Comparison of ENCODE assay signal across 10 cellular contexts in the genomic region with DNA sequence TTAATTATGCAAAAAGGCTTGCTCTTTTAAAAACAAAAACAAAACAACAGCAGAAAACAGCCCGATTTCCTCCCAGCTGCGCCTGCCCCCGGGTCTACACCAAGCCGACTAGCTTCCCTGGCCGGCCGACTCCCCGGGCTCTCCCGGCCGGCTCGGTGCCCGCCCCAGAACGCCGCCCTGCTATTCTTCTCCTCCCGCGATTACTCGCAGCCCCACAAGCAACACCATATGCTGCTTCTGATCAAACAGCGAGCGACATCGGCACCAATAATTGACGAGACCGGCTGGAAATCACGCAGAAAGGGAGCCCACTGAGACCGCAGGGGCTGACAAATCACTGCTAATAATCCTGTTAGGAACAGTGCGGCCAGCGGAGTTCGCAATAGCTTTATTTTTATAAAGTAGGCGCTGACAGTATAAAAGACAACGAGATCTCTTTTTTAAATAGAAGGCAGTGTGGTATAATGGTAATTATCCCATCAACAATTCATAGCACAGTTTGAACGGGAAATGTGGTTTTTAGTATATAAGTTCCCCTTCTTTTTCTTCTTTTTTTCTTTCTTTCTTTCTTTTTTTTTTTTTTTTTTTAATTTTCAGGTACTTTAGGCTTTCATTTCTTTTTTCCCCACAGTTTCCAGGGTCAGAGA. TPM values are rescaled to one million over a fixed set of nuclear protein-coding genes. Genes with fewer than 3 reads are reported as not detected.
DNase-seq lines count a peak whose midpoint lies in the region; ATAC-seq, FAIRE-seq and TF ChIP-seq lines count a peak whose summit lies in the region.
"Had no signal": no experiment of that assay in that cellular context is flagged by ENCODE, and none has a peak within 500 bp of the region (broad histone marks: within the 10 kb centered on the region; RNA-seq: fewer than 3 reads in every experiment).

No MANE protein-coding gene starts in this region.

- in situ Hi-C loops in KBM-7 (cut with MboI; ENCODE audit: low pct_unique_long_range_greater_than_20kb, low sequenced_read_pairs), result no loop called here

- H3K27ac Mint-ChIP-seq in activated naive CD4-positive, alpha-beta T cell treated with anti-CD3 and anti-CD28 coated beads, Interleukin-2, amount 10 ng/mL, durations not matched to agents 7 days and 5 days, result peak overlapping the region; percentile 38
- H3K27ac Mint-ChIP-seq in activated naive CD4-positive, alpha-beta T cell treated with anti-CD3 and anti-CD28 coated beads, Interleukin-2, amount 50 U/mL, for 72 hours, result peak overlapping the region in 1 of 2 donors; percentile 94
- H3K27ac Mint-ChIP-seq: activated CD8-positive, alpha-beta memory T cell treated with anti-CD3 and anti-CD28 coated beads, Interleukin-2, amount 10 ng/mL, durations not matched to agents 7 days and 5 days had no signal

- peaks cover 2% of the 10 kb centered on the region for H3K9me3 Mint-ChIP-seq in activated naive CD4-positive, alpha-beta T cell treated with anti-CD3 and anti-CD28 coated beads, Interleukin-2, amount 10 ng/mL, durations not matched to agents 7 days and 5 days
- peaks cover 4 to 9% of the 10 kb centered on the region in 2 donors for H3K9me3 Mint-ChIP-seq in activated naive CD4-positive, alpha-beta T cell treated with anti-CD3 and anti-CD28 coated beads, Interleukin-2, amount 50 U/mL, for 72 hours

- no peak for ATAC-seq in activated naive CD4-positive, alpha-beta T cell treated with anti-CD3 and anti-CD28 coated beads, Interleukin-2, amount 50 U/mL, for 72 hours
- ATAC-seq in GM18502 (IDR thresholded peaks at IDR 0.05; ENCODE audit: poor library complexity, unreplicated experiment) (no peak), HG02885 (IDR thresholded peaks at IDR 0.05; ENCODE audit: poor library complexity, unreplicated experiment) (no peak)
- ATAC-seq: activated CD8-positive, alpha-beta memory T cell treated with anti-CD3 and anti-CD28 coated beads, Interleukin-2, amount 10 ng/mL, durations not matched to agents 7 days and 5 days had no signal

- peaks cover 57% of the 10 kb centered on the region for H3K27me3 Mint-ChIP-seq in activated naive CD4-positive, alpha-beta T cell treated with anti-CD3 and anti-CD28 coated beads, Interleukin-2, amount 10 ng/mL, durations not matched to agents 7 days and 5 days

- no peak for FAIRE-seq in urothelium cell line (lab: Jason Lieb, UNC)

- CTCF ChIA-PET in activated naive CD4-positive, alpha-beta T cell treated with anti-CD3 and anti-CD28 coated beads, Interleukin-2, amount 10 ng/mL, durations not matched to agents 7 days and 5 days (lab: Charles Lee), result interaction anchor here (1.0 kb wide), 1 partner anchor 203 kb away, joined by 4 read pairs; no protein-coding TSS in a partner anchor

- H3K4me3 ChIP-seq in fibroblast of mammary gland (ENCODE audit: control insufficient read depth, low read depth, low read length), result peak overlapping the region; percentile 28

- peaks cover 16% of the 10 kb centered on the region for H3K4me1 Mint-ChIP-seq in activated naive CD4-positive, alpha-beta T cell treated with anti-CD3 and anti-CD28 coated beads, Interleukin-2, amount 10 ng/mL, durations not matched to agents 7 days and 5 days

- H3K36me3 Mint-ChIP-seq in activated naive CD4-positive, alpha-beta T cell treated with anti-CD3 and anti-CD28 coated beads, Interleukin-2, amount 10 ng/mL, durations not matched to agents 7 days and 5 days, result peaks cover 25% of the 10 kb centered on the region
- H3K36me3 Mint-ChIP-seq in activated naive CD4-positive, alpha-beta T cell treated with anti-CD3 and anti-CD28 coated beads, Interleukin-2, amount 50 U/mL, for 72 hours, result peaks cover 26 to 75% of the 10 kb centered on the region in 2 donors

- no peak for TF ChIP-seq CTCF in fibroblast of mammary gland (conservative IDR thresholded peaks at IDR 0.05; ENCODE audit: control insufficient read depth, insufficient read depth, low read depth, low read length)

- no peak for DNase-seq in activated naive CD4-positive, alpha-beta T cell treated with anti-CD3 and anti-CD28 coated beads, Interleukin-2, amount 10 ng/mL, durations not matched to agents 7 days and 5 days
- DNase-seq in activated naive CD4-positive, alpha-beta T cell treated with anti-CD3 and anti-CD28 coated beads, Interleukin-2, amount 50 U/mL, for 72 hours (ENCODE audit: low spot score in 2 of 2), result no peak
- DNase-seq in NCI-H526 treated with DMSO at 0.1 percent for 48 hours (lab: John Stamatoyannopoulos, UW) (peak; percentile 31), fibroblast of mammary gland (ENCODE audit: low read depth) (peak; percentile 19), urothelium cell line (ENCODE audit: low spot score) (peak; percentile 70), KBM-7 (no peak)
- DNase-seq: activated CD8-positive, alpha-beta memory T cell treated with anti-CD3 and anti-CD28 coated beads, Interleukin-2, amount 10 ng/mL, durations not matched to agents 7 days and 5 days; NCI-H187 had no signal

- no peak overlapping the region for H3K4me3 Mint-ChIP-seq in activated naive CD4-positive, alpha-beta T cell treated with anti-CD3 and anti-CD28 coated beads, Interleukin-2, amount 10 ng/mL, durations not matched to agents 7 days and 5 days
- H3K4me3 Mint-ChIP-seq: activated CD8-positive, alpha-beta memory T cell treated with anti-CD3 and anti-CD28 coated beads, Interleukin-2, amount 10 ng/mL, durations not matched to agents 7 days and 5 days had no signal

RNA-seq across cellular contexts. Expression of a gene that starts 3.3 kb away (rescaled TPM):
- total RNA-seq in activated naive CD4-positive, alpha-beta T cell treated with anti-CD3 and anti-CD28 coated beads, Interleukin-2, amount 50 U/mL, for 72 hours, result not detected

Comparison
In these comparisons a context has a peak if more than half of its experiments do, and no peak if none do; other contexts are left out.
1. DNase-seq: peak in NCI-H526 treated with DMSO at 0.1 percent for 48 hours (single experiment), fibroblast of mammary gland (single experiment) and urothelium cell line (single experiment); none in activated naive CD4-positive, alpha-beta T cell treated with anti-CD3 and anti-CD28 coated beads, Interleukin-2, amount 10 ng/mL, durations not matched to agents 7 days and 5 days (single experiment), activated naive CD4-positive, alpha-beta T cell treated with anti-CD3 and anti-CD28 coated beads, Interleukin-2, amount 50 U/mL, for 72 hours (0 of 2) and KBM-7 (single experiment).